Comparison of ENCODE assay signal across 9 cellular contexts in genomic region chr7:104272767-104273384, GRCh38. TPM values are rescaled to one million over a fixed set of nuclear protein-coding genes. Genes with fewer than 3 reads are reported as not detected.
DNase-seq lines count a peak whose midpoint lies in the region; TF ChIP-seq lines count a peak whose summit lies in the region.
"Had no signal": no experiment of that assay in that cellular context is flagged by ENCODE, and none has a peak within 500 bp of the region (broad histone marks: within the 10 kb centered on the region; RNA-seq: fewer than 3 reads in every experiment).

No MANE protein-coding gene starts in this region.

- H3K4me1 ChIP-seq in Caco-2 = no peaks in the 10 kb centered on the region

- CTCF ChIA-PET in Caco-2 (lab: Charles Lee) = no interaction called here

- H3K4me3 Mint-ChIP-seq in Caco-2 (ENCODE audit: unreplicated experiment) (no peak overlapping the region), nephron progenitor cell (no peak overlapping the region), mesothelial cell of epicardium (no peak overlapping the region)
- H3K4me3 Mint-ChIP-seq: memory B cell had no signal

- no peak overlapping the region for H3K4me3 ChIP-seq in Caco-2 (ENCODE audit: low read depth, low read length)

- H3K9me3 Mint-ChIP-seq in Caco-2 (ENCODE audit: unreplicated experiment) (peaks cover 19% of the 10 kb centered on the region), nephron progenitor cell (peaks cover 23% of the 10 kb centered on the region), mesothelial cell of epicardium (peaks cover 13% of the 10 kb centered on the region)

- H3K27me3 ChIP-seq in Caco-2 (replicated peaks; ENCODE audit: control insufficient read depth, insufficient read depth, low read length) = no peaks in the 10 kb centered on the region

- POLR2A ChIA-PET in Caco-2 (lab: Charles Lee) = no interaction called here

- H3K4me1 Mint-ChIP-seq in Caco-2 (ENCODE audit: low read depth, unreplicated experiment) (no peaks in the 10 kb centered on the region), nephron progenitor cell (no peaks in the 10 kb centered on the region), mesothelial cell of epicardium (no peaks in the 10 kb centered on the region)
- H3K4me1 Mint-ChIP-seq: memory B cell had no signal

- intact Hi-C loops in Caco-2 (cut with micrococcal nuclease; ENCODE audit: unreplicated experiment) = loop anchor here (1.0 to 5.0 kb wide), 2 partner anchors 144 to 575 kb away; no protein-coding TSS in a partner anchor

- H3K36me3 ChIP-seq in Caco-2 (ENCODE audit: control insufficient read depth, insufficient read depth, low read length) = no peaks in the 10 kb centered on the region

- TF ChIP-seq CTCF in Caco-2 (IDR thresholded peaks at IDR 0.05; ENCODE audit: insufficient read depth in 1 of 2, low read depth in 1 of 2, low read length in 1 of 2, severe bottlenecking in 1 of 2, unreplicated experiment in 1 of 2) (peak; percentile 58 to 62), nephron progenitor cell (IDR thresholded peaks at IDR 0.05) (peak; percentile 34), mesothelial cell of epicardium (IDR thresholded peaks at IDR 0.05; ENCODE audit: unreplicated experiment) (no peak)

- H3K9me3 ChIP-seq in Caco-2 = no peaks in the 10 kb centered on the region

- H3K36me3 Mint-ChIP-seq in Caco-2 (ENCODE audit: insufficient read depth, unreplicated experiment) (no peaks in the 10 kb centered on the region), nephron progenitor cell (ENCODE audit: low read depth) (no peaks in the 10 kb centered on the region), mesothelial cell of epicardium (no peaks in the 10 kb centered on the region)

- peaks cover 15% of the 10 kb centered on the region for H3K27me3 Mint-ChIP-seq in Caco-2 (ENCODE audit: insufficient read depth, unreplicated experiment)
- peaks cover 19% of the 10 kb centered on the region for H3K27me3 Mint-ChIP-seq in nephron progenitor cell (ENCODE audit: low read depth, poor library complexity)
- H3K27me3 Mint-ChIP-seq in mesothelial cell of epicardium (ENCODE audit: low read depth) = peaks cover 22% of the 10 kb centered on the region

- peak in 1 of 2 experiments; percentile 24 for DNase-seq in Caco-2
- peak; percentile 34 for DNase-seq in H4 (ENCODE audit: low spot score)
- DNase-seq in NCI-H345 (lab: John Stamatoyannopoulos, UW) = peak; percentile 44
- peak; percentile 45 for DNase-seq in cerebellar cortex (ENCODE audit: low spot score)
- no peak for DNase-seq in nephron progenitor cell
- DNase-seq in effector CD8-positive, alpha-beta T cell (lab: John Stamatoyannopoulos, UW) = no peak
- DNase-seq in NOMO-1 (lab: John Stamatoyannopoulos, UW; ENCODE audit: unreplicated experiment in 2 of 2) = no peak
- DNase-seq in mesothelial cell of epicardium (ENCODE audit: low spot score in 2 of 2, unreplicated experiment in 2 of 2) = no peak

- H3K27ac Mint-ChIP-seq in Caco-2 (ENCODE audit: unreplicated experiment) (no peak overlapping the region), nephron progenitor cell (no peak overlapping the region), mesothelial cell of epicardium (no peak overlapping the region)
- H3K27ac Mint-ChIP-seq: memory B cell had no signal

- BruUV-seq in Caco-2 (replicated peaks; lab: Mats Ljungman, UMichigan) = no TSS peak

RNA-seq across cellular contexts. Expression of gene LHFPL3, which starts 55.5 kb away (rescaled TPM):
- total RNA-seq in Caco-2 (2022) = not detected in 2 replicates
- 0.43 TPM in 1 of 2 replicates, not detected in the other for total RNA-seq in H4 (2014; rRNA removed; shearing (Covaris generic))
- total RNA-seq in mesothelial cell of epicardium = not detected in 3 replicates

Comparison
In these comparisons a context has a peak if more than half of its experiments do, and no peak if none do; other contexts are left out.
1. DNase-seq: peak in H4 (single experiment), NCI-H345 (single experiment) and cerebellar cortex (single experiment); none in nephron progenitor cell (single experiment), effector CD8-positive, alpha-beta T cell (single experiment), NOMO-1 (0 of 2) and mesothelial cell of epicardium (0 of 2).